In the genomic region with DNA sequence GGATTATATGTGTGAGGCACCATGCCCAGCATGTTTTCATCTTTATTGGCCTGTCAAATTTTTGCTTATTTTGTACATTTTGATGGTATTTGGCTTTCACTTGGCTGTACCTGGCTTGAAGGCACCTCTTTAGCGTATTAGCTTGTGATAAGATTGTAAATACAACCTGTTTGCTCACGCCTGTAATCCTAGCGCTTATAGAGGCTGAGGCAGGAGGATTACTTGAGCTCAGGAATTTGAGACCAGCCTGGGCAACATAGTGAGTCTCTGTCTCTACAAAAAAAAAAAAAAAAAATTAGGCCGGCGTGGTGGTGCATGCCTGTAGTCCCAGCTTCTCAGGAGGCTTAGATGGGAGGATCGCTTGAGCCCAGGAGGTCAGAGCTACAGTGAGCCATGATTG, we compare ENCODE assay signal across 2 cellular contexts.
TF ChIP-seq lines count a peak whose summit lies in the region.

No MANE protein-coding gene starts in this region.

TF ChIP-seq in GM23338, 12 proteins besides CTCF, POLR2A, EP300 and RAD21:
- TF ChIP-seq ZNF462 (CRISPR knock-in tag; IDR thresholded peaks at IDR 0.05) (no peak), POLR2AphosphoS5 (IDR thresholded peaks at IDR 0.05; ENCODE audit: low read depth) (no peak), ZNF331 (CRISPR knock-in tag; IDR thresholded peaks at IDR 0.05; ENCODE audit: low read depth) (no peak), CREB1 (CRISPR knock-in tag; IDR thresholded peaks at IDR 0.05; ENCODE audit: low read depth) (no peak), STAT1 (IDR thresholded peaks at IDR 0.05; ENCODE audit: unreplicated experiment) (no peak)
- TF ChIP-seq, protein P1, sequence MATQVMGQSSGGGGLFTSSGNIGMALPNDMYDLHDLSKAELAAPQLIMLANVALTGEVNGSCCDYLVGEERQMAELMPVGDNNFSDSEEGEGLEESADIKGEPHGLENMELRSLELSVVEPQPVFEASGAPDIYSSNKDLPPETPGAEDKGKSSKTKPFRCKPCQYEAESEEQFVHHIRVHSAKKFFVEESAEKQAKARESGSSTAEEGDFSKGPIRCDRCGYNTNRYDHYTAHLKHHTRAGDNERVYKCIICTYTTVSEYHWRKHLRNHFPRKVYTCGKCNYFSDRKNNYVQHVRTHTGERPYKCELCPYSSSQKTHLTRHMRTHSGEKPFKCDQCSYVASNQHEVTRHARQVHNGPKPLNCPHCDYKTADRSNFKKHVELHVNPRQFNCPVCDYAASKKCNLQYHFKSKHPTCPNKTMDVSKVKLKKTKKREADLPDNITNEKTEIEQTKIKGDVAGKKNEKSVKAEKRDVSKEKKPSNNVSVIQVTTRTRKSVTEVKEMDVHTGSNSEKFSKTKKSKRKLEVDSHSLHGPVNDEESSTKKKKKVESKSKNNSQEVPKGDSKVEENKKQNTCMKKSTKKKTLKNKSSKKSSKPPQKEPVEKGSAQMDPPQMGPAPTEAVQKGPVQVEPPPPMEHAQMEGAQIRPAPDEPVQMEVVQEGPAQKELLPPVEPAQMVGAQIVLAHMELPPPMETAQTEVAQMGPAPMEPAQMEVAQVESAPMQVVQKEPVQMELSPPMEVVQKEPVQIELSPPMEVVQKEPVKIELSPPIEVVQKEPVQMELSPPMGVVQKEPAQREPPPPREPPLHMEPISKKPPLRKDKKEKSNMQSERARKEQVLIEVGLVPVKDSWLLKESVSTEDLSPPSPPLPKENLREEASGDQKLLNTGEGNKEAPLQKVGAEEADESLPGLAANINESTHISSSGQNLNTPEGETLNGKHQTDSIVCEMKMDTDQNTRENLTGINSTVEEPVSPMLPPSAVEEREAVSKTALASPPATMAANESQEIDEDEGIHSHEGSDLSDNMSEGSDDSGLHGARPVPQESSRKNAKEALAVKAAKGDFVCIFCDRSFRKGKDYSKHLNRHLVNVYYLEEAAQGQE (IDR thresholded peaks at IDR 0.05; ENCODE audit: unreplicated experiment), result no peak

TF ChIP-seq in endothelial cell of umbilical vein, 7 proteins besides CTCF, POLR2A, EP300 and RAD21 (continued from another document):
- TF ChIP-seq MYC (IDR thresholded peaks at IDR 0.05; ENCODE audit: low read depth, low read length), result no peak
- TF ChIP-seq POLR2AphosphoS5 (IDR thresholded peaks at IDR 0.05; ENCODE audit: insufficient read depth, low read depth, low read length), result no peak
- TF ChIP-seq JUN (IDR thresholded peaks at IDR 0.05; ENCODE audit: borderline replicate concordance, insufficient read depth, insufficient read length, low read depth), result no peak
- TF ChIP-seq FOS (IDR thresholded peaks at IDR 0.05; ENCODE audit: borderline replicate concordance, insufficient read depth, low read length), result no peak
